In the genomic region with DNA sequence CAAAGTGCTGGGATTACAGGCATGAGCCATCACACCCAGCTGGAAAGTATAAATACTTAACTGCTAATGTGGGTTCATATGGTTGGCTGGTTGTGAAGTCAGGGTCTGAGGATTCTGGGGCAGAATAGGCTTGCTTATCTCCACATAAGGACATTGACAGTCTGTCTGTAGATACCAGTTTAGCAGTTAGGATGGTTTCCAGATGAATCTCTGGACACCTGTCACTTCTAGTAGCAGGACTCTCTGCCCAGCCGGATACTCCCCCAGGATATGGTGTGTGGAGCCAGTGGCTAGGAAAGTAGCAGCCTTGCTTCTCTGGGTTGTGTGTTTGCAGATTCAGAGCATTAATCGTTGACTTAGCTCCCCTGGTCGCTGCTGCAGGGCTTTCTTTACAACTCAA, we compare ENCODE assay signal across 26 cellular contexts. TPM values are rescaled to one million over a fixed set of nuclear protein-coding genes. Genes with fewer than 3 reads are reported as not detected.
DNase-seq lines count a peak whose midpoint lies in the region; ATAC-seq and TF ChIP-seq lines count a peak whose summit lies in the region.
"Had no signal": no experiment of that assay in that cellular context is flagged by ENCODE, and none has a peak within 500 bp of the region (broad histone marks: within the 10 kb centered on the region; RNA-seq: fewer than 3 reads in every experiment).

No MANE protein-coding gene starts in this region.

- H3K27me3 ChIP-seq in IMR-90 (ENCODE audit: control insufficient read depth, insufficient read depth, low read length): no peaks in the 10 kb centered on the region
- H3K27me3 ChIP-seq: esophagus squamous epithelium, gastrocnemius medialis, left lung, thyroid gland had no signal

- peak overlapping the region; percentile 99 for H4K91ac ChIP-seq in IMR-90 (ENCODE audit: insufficient read depth, low read depth, low read length)

- peaks cover 41% of the 10 kb centered on the region for H3K9me1 ChIP-seq in IMR-90 (ENCODE audit: insufficient read depth, low read length)

- in situ Hi-C loops in IMR-90 (cut with MboI; ENCODE audit: low sequenced_read_pairs): loop anchor here (10.0 kb wide), 1 partner anchor 105 kb away; no protein-coding TSS in a partner anchor

- H4K8ac ChIP-seq in IMR-90 (ENCODE audit: low read depth in 2 of 2, low read length in 2 of 2): peak overlapping the region in 1 of 2 experiments; percentile 30; a peak in 1 of 4 replicates

- peak overlapping the region; percentile 51 for H3K4ac ChIP-seq in IMR-90 (ENCODE audit: low read depth, low read length)

- H4K5ac ChIP-seq in IMR-90 (ENCODE audit: low read depth, low read length): peak overlapping the region; percentile 52

- no peaks in the 10 kb centered on the region for H3K9me3 ChIP-seq in IMR-90 (ENCODE audit: control insufficient read depth, insufficient read depth, low read length)
- H3K9me3 ChIP-seq: esophagus squamous epithelium, gastrocnemius medialis, left lung, thyroid gland had no signal

- peak overlapping the region; percentile 58 for H3K18ac ChIP-seq in IMR-90 (ENCODE audit: low read depth, low read length)

- no peaks in the 10 kb centered on the region for H3K9me3 Mint-ChIP-seq in activated T-cell treated with anti-CD3 and anti-CD28 coated beads, Interleukin-2, amount 50 U/mL, for 72 hours
- H3K9me3 Mint-ChIP-seq in activated T-helper 17 cell treated with anti-CD3 and anti-CD28 coated beads, Interleukin-2, amount 50 U/mL, for 72 hours: no peaks in the 10 kb centered on the region
- H3K9me3 Mint-ChIP-seq in nephron progenitor cell: no peaks in the 10 kb centered on the region
- H3K9me3 Mint-ChIP-seq: brain, immature natural killer cell, naive B cell had no signal

- peaks cover 23 to 65% of the 10 kb centered on the region in 2 experiments for H3K79me1 ChIP-seq in IMR-90 (ENCODE audit: low read depth in 1 of 2, low read length in 2 of 2)

- H3K4me1 ChIP-seq in IMR-90 (ENCODE audit: control insufficient read depth, insufficient read depth, low read length): peaks cover 33% of the 10 kb centered on the region
- H3K4me1 ChIP-seq: gastrocnemius medialis had no signal

- H3K4me3 ChIP-seq in IMR-90 (ENCODE audit: insufficient read depth, low read depth, low read length): no peak overlapping the region
- H3K4me3 ChIP-seq: coronary artery, esophagus squamous epithelium, gastrocnemius medialis, left lung, smooth muscle cell, thyroid gland had no signal

- dilution Hi-C loops in IMR-90 (cut with HindIII; ENCODE audit: low sequenced_read_pairs, unreplicated experiment): no loop called here

- peak overlapping the region; percentile 32 for H2AK5ac ChIP-seq in IMR-90 (ENCODE audit: low read depth, low read length)

- H3K9ac ChIP-seq in IMR-90 (ENCODE audit: low read depth, low read length): no peak overlapping the region

- intact Hi-C loops in IMR-90 (cut with micrococcal nuclease): no loop called here

- peak overlapping the region; percentile 34; the same call in 1 of the 2 replicates for H3K27ac ChIP-seq in IMR-90 (ENCODE audit: insufficient read depth, low read length)
- H3K27ac ChIP-seq: coronary artery, esophagus squamous epithelium, gastrocnemius medialis, thyroid gland had no signal

- H2AK9ac ChIP-seq in IMR-90 (replicated peaks; ENCODE audit: low read depth, low read length, poor library complexity): no peak overlapping the region

- no peak for TF ChIP-seq RAD21 in IMR-90 (IDR thresholded peaks at IDR 0.05; ENCODE audit: low read length)

- no TSS peak for BruUV-seq in IMR-90 (replicated peaks; lab: Mats Ljungman, UMichigan)

- no peak overlapping the region for H3K4me2 ChIP-seq in IMR-90 (ENCODE audit: low read depth, low read length)
- H3K4me2 ChIP-seq: smooth muscle cell had no signal

- peak overlapping the region; percentile 81 for H3K27ac Mint-ChIP-seq in activated T-cell treated with anti-CD3 and anti-CD28 coated beads, Interleukin-2, amount 50 U/mL, for 72 hours
- peak overlapping the region; percentile 84 for H3K27ac Mint-ChIP-seq in activated T-helper 17 cell treated with anti-CD3 and anti-CD28 coated beads, Interleukin-2, amount 50 U/mL, for 72 hours
- peak overlapping the region; percentile 36 for H3K27ac Mint-ChIP-seq in nephron progenitor cell
- H3K27ac Mint-ChIP-seq: immature natural killer cell had no signal

- H3K36me3 ChIP-seq in IMR-90 (ENCODE audit: control insufficient read depth, insufficient read depth, low read length): peaks cover 6% of the 10 kb centered on the region

- H4K20me1 ChIP-seq in IMR-90 (ENCODE audit: insufficient read depth, low read length): peaks cover 6% of the 10 kb centered on the region

- peaks cover 97% of the 10 kb centered on the region for H3K4me1 Mint-ChIP-seq in activated T-cell treated with anti-CD3 and anti-CD28 coated beads, Interleukin-2, amount 50 U/mL, for 72 hours (ENCODE audit: low read depth)
- peaks cover 62% of the 10 kb centered on the region for H3K4me1 Mint-ChIP-seq in activated T-helper 17 cell treated with anti-CD3 and anti-CD28 coated beads, Interleukin-2, amount 50 U/mL, for 72 hours
- peaks cover 73% of the 10 kb centered on the region for H3K4me1 Mint-ChIP-seq in nephron progenitor cell

- WGBS in IMR-90 (ENCODE audit: extremely low coverage in 2 of 2, insufficient read length in 1 of 2), 2 experiments: 100% methylated on average over 1 of the region's 3 CpGs; no CpG with 5 or more reads in 1 of the 2 experiments

- H3K23ac ChIP-seq in IMR-90 (ENCODE audit: low read depth, low read length): no peak overlapping the region

- H2BK15ac ChIP-seq in IMR-90 (ENCODE audit: low read depth, low read length): peak overlapping the region; percentile 99; the same call in 2 of the 3 replicates

- H2BK5ac ChIP-seq in IMR-90 (ENCODE audit: low read depth, low read length, poor library complexity, severe bottlenecking): no peak overlapping the region

- H3K4me3 Mint-ChIP-seq in activated T-cell treated with anti-CD3 and anti-CD28 coated beads, Interleukin-2, amount 50 U/mL, for 72 hours: peak overlapping the region; percentile 48 to 63
- peak overlapping the region; percentile 60 for H3K4me3 Mint-ChIP-seq in activated T-helper 17 cell treated with anti-CD3 and anti-CD28 coated beads, Interleukin-2, amount 50 U/mL, for 72 hours
- no peak overlapping the region for H3K4me3 Mint-ChIP-seq in nephron progenitor cell
- H3K4me3 Mint-ChIP-seq: brain, immature natural killer cell, naive B cell had no signal

- no peak overlapping the region for H3K56ac ChIP-seq in IMR-90 (ENCODE audit: extremely low read depth, insufficient read depth, low read length)

- CTCF ChIA-PET in IMR-90 (lab: Yijun Ruan, JAX): no interaction called here

- TF ChIP-seq POLR2A in IMR-90 (IDR thresholded peaks at IDR 0.05; ENCODE audit: low read depth, low read length): no peak

- peak overlapping the region; percentile 79 for H2BK20ac ChIP-seq in IMR-90 (ENCODE audit: low read depth, low read length)

- H2AFZ ChIP-seq in IMR-90 (replicated peaks; ENCODE audit: low read length, poor library complexity): no peak overlapping the region

- POLR2A ChIA-PET in IMR-90 (lab: Charles Lee; ENCODE audit: unreplicated experiment): interaction anchor here (0.7 kb wide), 1 partner anchor 830 kb away, joined by 3 read pairs; no protein-coding TSS in a partner anchor

- no peak for ATAC-seq in activated T-cell treated with anti-CD3 and anti-CD28 coated beads, Interleukin-2, amount 50 U/mL, for 72 hours (replicated peaks in 1 of 2)
- ATAC-seq in IMR-90 (ENCODE audit: low read depth): no peak
- no peak for ATAC-seq in activated T-helper 17 cell treated with anti-CD3 and anti-CD28 coated beads, Interleukin-2, amount 50 U/mL, for 72 hours (replicated peaks)
- ATAC-seq: gastrocnemius medialis had no signal

- no peak for DNase-seq in activated T-cell treated with anti-CD3 and anti-CD28 coated beads, Interleukin-2, amount 50 U/mL, for 72 hours
- DNase-seq in activated T-cell treated with anti-CD3 and anti-CD28 coated beads for 4 hours (no peak), IMR-90 (no peak), nephron progenitor cell (no peak), SIG-M5 (lab: John Stamatoyannopoulos, UW) (no peak), SHP77 (lab: John Stamatoyannopoulos, UW) (no peak), NCI-H226 (no peak)
- DNase-seq: activated T-cell treated with anti-CD3 and anti-CD28 coated beads, Interleukin-2, amount 50 U/mL, for 1 hour; C1 segment of cervical spinal cord; esophagus squamous epithelium; gastrocnemius medialis; H7; hippocampal formation; immature natural killer cell; left lung; naive B cell; NCI-H146; NCI-H2171; NK-92 treated with Interleukin-12 subunit alpha and Interleukin-12 subunit beta, amount 100 ng/mL, for 24 hours; SHP77 treated with DMSO at 0.1 percent for 48 hours; stimulated activated CD4-positive, alpha-beta T cell treated with anti-CD3 and anti-CD28 coated beads, Interleukin-2, amount 100 ng/mL, for 24 hours; thyroid gland had no signal

- peak overlapping the region; percentile 98 for H2BK120ac ChIP-seq in IMR-90 (ENCODE audit: low read depth, low read length)

- H3K36me3 Mint-ChIP-seq in activated T-cell treated with anti-CD3 and anti-CD28 coated beads, Interleukin-2, amount 50 U/mL, for 72 hours (ENCODE audit: insufficient read depth in 2 of 2): peaks cover 13 to 16% of the 10 kb centered on the region in 2 donors
- peaks cover 67% of the 10 kb centered on the region for H3K36me3 Mint-ChIP-seq in activated T-helper 17 cell treated with anti-CD3 and anti-CD28 coated beads, Interleukin-2, amount 50 U/mL, for 72 hours (ENCODE audit: low read depth)
- H3K36me3 Mint-ChIP-seq in nephron progenitor cell (ENCODE audit: low read depth): peaks cover 14% of the 10 kb centered on the region

- no peaks in the 10 kb centered on the region for H3K27me3 Mint-ChIP-seq in activated T-cell treated with anti-CD3 and anti-CD28 coated beads, Interleukin-2, amount 50 U/mL, for 72 hours (ENCODE audit: low read depth)
- no peaks in the 10 kb centered on the region for H3K27me3 Mint-ChIP-seq in activated T-helper 17 cell treated with anti-CD3 and anti-CD28 coated beads, Interleukin-2, amount 50 U/mL, for 72 hours
- peaks cover 7% of the 10 kb centered on the region for H3K27me3 Mint-ChIP-seq in nephron progenitor cell (ENCODE audit: low read depth, poor library complexity)
- H3K27me3 Mint-ChIP-seq: brain, naive B cell had no signal

- TF ChIP-seq CTCF in IMR-90 (conservative IDR thresholded peaks at IDR 0.05; ENCODE audit: low read depth, low read length) (no peak), nephron progenitor cell (IDR thresholded peaks at IDR 0.05) (no peak)

- H3K14ac ChIP-seq in IMR-90 (replicated peaks; ENCODE audit: low read depth, low read length): no peak overlapping the region; the same call in 1 of the 2 replicates

RNA-seq across cellular contexts. Expression of a gene that starts 45.1 kb away (rescaled TPM):
- total RNA-seq in activated T-cell treated with anti-CD3 and anti-CD28 coated beads, Interleukin-2, amount 50 U/mL, for 72 hours: 10 to 100 TPM; 29.9 to 32.3 TPM
- 16.5 and 18.3 TPM in 2 replicates for total RNA-seq in IMR-90 (2012; rRNA removed)
- polyA plus RNA-seq in IMR-90 (2012; rRNA removed): 15.4 and 15.9 TPM in 2 replicates
- 11.0 and 13.5 TPM in 2 replicates for polyA plus RNA-seq in IMR-90 (2012; cell fraction: cytosol; rRNA removed)
- polyA plus RNA-seq in IMR-90 (2012; cell fraction: nucleus; rRNA removed; ENCODE audit: low replicate concordance): 22.9 and 31.5 TPM in 2 replicates
- total RNA-seq in activated T-helper 17 cell treated with anti-CD3 and anti-CD28 coated beads, Interleukin-2, amount 50 U/mL, for 72 hours: 10 to 100 TPM; 24.3 to 24.8 TPM

RNA-seq across cellular contexts. Expression of a gene that starts 47.2 kb away (rescaled TPM):
- total RNA-seq in activated T-cell treated with anti-CD3 and anti-CD28 coated beads, Interleukin-2, amount 50 U/mL, for 72 hours: 10 to 100 TPM; 24.4 to 26.7 TPM
- 43.7 and 44.4 TPM in 2 replicates for total RNA-seq in IMR-90 (2012; rRNA removed)
- 62.5 and 63.6 TPM in 2 replicates for polyA plus RNA-seq in IMR-90 (2012; rRNA removed)
- polyA plus RNA-seq in IMR-90 (2012; cell fraction: cytosol; rRNA removed): 73.1 and 112 TPM in 2 replicates
- 27.5 and 44.2 TPM in 2 replicates for polyA plus RNA-seq in IMR-90 (2012; cell fraction: nucleus; rRNA removed; ENCODE audit: low replicate concordance)
- total RNA-seq in activated T-helper 17 cell treated with anti-CD3 and anti-CD28 coated beads, Interleukin-2, amount 50 U/mL, for 72 hours: 10 to 100 TPM; 22.6 to 24.6 TPM
